9 cellular contexts compared by ENCODE assay signal in genomic region chr1:32447469-32448185, GRCh38. TPM values are rescaled to one million over a fixed set of nuclear protein-coding genes. Genes with fewer than 3 reads are reported as not detected.
A peak's percentile ranks its signal among the peaks of the same experiment; 100 is the strongest.
DNase-seq lines count a peak whose midpoint lies in the region; ATAC-seq and TF ChIP-seq lines count a peak whose summit lies in the region.
"Had no signal": no experiment of that assay in that cellular context is flagged by ENCODE, and none has a peak within 500 bp of the region (broad histone marks: within the 10 kb centered on the region; RNA-seq: fewer than 3 reads in every experiment).

No MANE protein-coding gene starts in this region.

- no peaks in the 10 kb centered on the region for H3K79me2 ChIP-seq in GM23338 (replicated peaks; ENCODE audit: insufficient read depth)

- peak overlapping the region; percentile 58 for H3K4me3 Mint-ChIP-seq in GM23338

- H4K20me1 ChIP-seq in GM23338 (replicated peaks; ENCODE audit: insufficient read depth) = no peaks in the 10 kb centered on the region

- peaks cover 39% of the 10 kb centered on the region for H3K9me3 Mint-ChIP-seq in GM23338

- ATAC-seq in GM23338 (peak; percentile 94), esophagus mucosa (no peak)

- peaks cover 35% of the 10 kb centered on the region for H3K4me1 ChIP-seq in GM23338 (ENCODE audit: insufficient read depth)
- H3K4me1 ChIP-seq: pancreas had no signal

- peaks cover 19% of the 10 kb centered on the region for H3K27me3 Mint-ChIP-seq in GM23338 (ENCODE audit: insufficient read depth, low read depth, poor library complexity)

- peaks cover 33% of the 10 kb centered on the region for H3K4me1 Mint-ChIP-seq in GM23338

- H3K9me2 ChIP-seq in GM23338 (ENCODE audit: insufficient read depth) = peaks cover 9% of the 10 kb centered on the region; the same call in 1 of the 2 replicates

- H2AFZ ChIP-seq in GM23338 = peak overlapping the region; percentile 84; the same call in 1 of the 2 replicates

- no peaks in the 10 kb centered on the region; the same call in none of the 2 replicates for H3F3A ChIP-seq in GM23338 (replicated peaks; ENCODE audit: low read depth)

- peak overlapping the region; percentile 44 for H3K4me3 ChIP-seq in GM23338
- H3K4me3 ChIP-seq in WI38 (ENCODE audit: low read depth, low read length) = peak overlapping the region; percentile 41
- H3K4me3 ChIP-seq: pancreas had no signal

- peaks cover 31% of the 10 kb centered on the region for H3K36me3 Mint-ChIP-seq in GM23338 (ENCODE audit: low read depth)

- no peaks in the 10 kb centered on the region for H3K27me3 ChIP-seq in GM23338 (ENCODE audit: insufficient read depth)
- H3K27me3 ChIP-seq: pancreas had no signal

- peak overlapping the region; percentile 55 for H3K4me2 ChIP-seq in GM23338

- TF ChIP-seq CTCF in GM23338 (conservative IDR thresholded peaks at IDR 0.05; ENCODE audit: low read depth in 2 of 2) (no peak), WI38 (IDR thresholded peaks at IDR 0.05; ENCODE audit: low read depth, low read length) (no peak)

- H3K27ac Mint-ChIP-seq in GM23338 = peak overlapping the region; percentile 89

- H3K27ac ChIP-seq in GM23338 (ENCODE audit: low read depth) = peak overlapping the region; percentile 11; the same call in 1 of the 2 replicates
- H3K27ac ChIP-seq: pancreas had no signal

- peaks cover 18% of the 10 kb centered on the region for H3K36me3 ChIP-seq in GM23338 (ENCODE audit: insufficient read depth)
- H3K36me3 ChIP-seq: pancreas had no signal

- DNase-seq in GM23338 (ENCODE audit: low spot score) = peak; percentile 99
- DNase-seq in foreskin melanocyte = peak; percentile 38
- DNase-seq in renal cortical epithelial cell (ENCODE audit: low read depth) = peak; percentile 79
- no peak for DNase-seq in NCI-H345 (lab: John Stamatoyannopoulos, UW)
- no peak for DNase-seq in activated CD4-positive, alpha-beta T cell treated with anti-CD3 and anti-CD28 coated beads, Interleukin-2, amount 50 U/mL, for 48 hours
- no peak for DNase-seq in effector CD8-positive, alpha-beta T cell (lab: John Stamatoyannopoulos, UW)

TF ChIP-seq in GM23338, 12 proteins besides CTCF, POLR2A, EP300 and RAD21 (continues in another document):
- TF ChIP-seq ZNF114 (CRISPR knock-in tag; IDR thresholded peaks at IDR 0.05) = no peak
- TF ChIP-seq EZH2 (IDR thresholded peaks at IDR 0.05; ENCODE audit: low read depth, unreplicated experiment) = no peak
- TF ChIP-seq EZH2phosphoT487 (IDR thresholded peaks at IDR 0.05; ENCODE audit: unreplicated experiment) = no peak
- no peak for TF ChIP-seq POLR2AphosphoS5 (IDR thresholded peaks at IDR 0.05; ENCODE audit: low read depth)
- TF ChIP-seq STAT1 (IDR thresholded peaks at IDR 0.05; ENCODE audit: unreplicated experiment) = no peak
- TF ChIP-seq REST (IDR thresholded peaks at IDR 0.05; ENCODE audit: unreplicated experiment) = no peak
- no peak for TF ChIP-seq JUNB (IDR thresholded peaks at IDR 0.05; ENCODE audit: unreplicated experiment)
- no peak for TF ChIP-seq ZNF331 (CRISPR knock-in tag; IDR thresholded peaks at IDR 0.05; ENCODE audit: low read depth)
- TF ChIP-seq ETS1 (IDR thresholded peaks at IDR 0.05) = no peak

RNA-seq across cellular contexts. Expression of gene ZBTB8B, which starts 17.2 kb away (rescaled TPM):
- 3.8 and 4.2 TPM in 2 replicates for total RNA-seq in GM23338 (2014; rRNA removed; shearing (Covaris generic))
- 0.95 and 1.1 TPM in 2 replicates for polyA plus RNA-seq in GM23338 (2016; fragmentation: Nextera tagmentation; extraction: Ambion mirVana)
- under 0.01 TPM in 1 of 2 replicates, not detected in the other for total RNA-seq in renal cortical epithelial cell
- not detected for total RNA-seq in esophagus mucosa

RNA-seq across cellular contexts. Expression of gene BSDC1, which starts 53.4 kb away (rescaled TPM):
- 50.7 and 55.8 TPM in 2 replicates for total RNA-seq in GM23338 (2014; rRNA removed; shearing (Covaris generic))
- polyA plus RNA-seq in GM23338 (2016; fragmentation: Nextera tagmentation; extraction: Ambion mirVana) = 22.7 and 24.9 TPM in 2 replicates
- total RNA-seq in renal cortical epithelial cell = 85.1 and 90.1 TPM in 2 replicates
- 39.5 TPM for total RNA-seq in esophagus mucosa

Comparison
In these comparisons a context has a peak if more than half of its experiments do, and no peak if none do; other contexts are left out.
1. DNase-seq: peak in GM23338 (single experiment), foreskin melanocyte (single experiment) and renal cortical epithelial cell (single experiment); none in NCI-H345 (single experiment), activated CD4-positive, alpha-beta T cell treated with anti-CD3 and anti-CD28 coated beads, Interleukin-2, amount 50 U/mL, for 48 hours (0 of 2) and effector CD8-positive, alpha-beta T cell (single experiment).